13 cellular contexts compared by ENCODE assay signal in the genomic region with DNA sequence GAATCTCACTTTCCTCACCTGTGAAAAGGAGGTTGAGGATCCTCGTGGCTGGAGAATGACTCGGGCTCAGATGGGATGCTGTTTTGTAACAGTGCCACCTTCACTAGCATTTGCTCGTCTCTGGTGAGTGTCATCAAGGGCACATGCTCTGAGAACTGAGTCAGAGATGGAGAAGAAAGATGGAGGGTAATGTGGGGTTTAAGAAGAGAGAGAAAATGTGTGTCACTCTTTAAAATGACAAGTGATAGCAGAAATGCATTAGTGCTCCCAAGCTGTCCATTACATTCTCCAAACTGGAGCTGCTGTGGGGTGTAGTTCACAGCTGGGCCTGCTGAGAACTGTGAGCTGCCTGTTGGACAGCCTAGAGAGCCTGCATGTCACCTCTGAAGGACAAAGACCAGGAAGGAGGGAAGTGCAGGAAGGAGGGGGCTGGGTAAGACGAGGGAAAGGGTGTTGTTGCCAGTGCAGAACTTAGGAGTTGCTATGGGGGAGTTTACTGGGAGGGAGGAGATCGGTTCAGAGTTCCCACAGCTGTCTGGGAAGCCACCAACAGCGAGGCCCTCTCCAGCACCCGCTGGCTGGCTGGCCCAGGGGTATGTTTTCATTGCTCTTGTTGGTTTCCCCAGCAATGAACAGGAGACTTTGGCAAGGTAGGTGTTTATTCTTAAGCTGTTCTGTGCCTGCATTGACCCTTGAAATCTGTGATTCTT. TPM values are rescaled to one million over a fixed set of nuclear protein-coding genes. Genes with fewer than 3 reads are reported as not detected.
DNase-seq lines count a peak whose midpoint lies in the region; ATAC-seq, FAIRE-seq and TF ChIP-seq lines count a peak whose summit lies in the region.
"Had no signal": no experiment of that assay in that cellular context is flagged by ENCODE, and none has a peak within 500 bp of the region (broad histone marks: within the 10 kb centered on the region; RNA-seq: fewer than 3 reads in every experiment).

No MANE protein-coding gene starts in this region.

- no peaks in the 10 kb centered on the region for H3K9me3 Mint-ChIP-seq in activated T-cell treated with anti-CD3 and anti-CD28 coated beads, Interleukin-2, amount 50 U/mL, for 4 hours
- H3K9me3 Mint-ChIP-seq: stimulated activated naive CD8-positive, alpha-beta T cell treated with anti-CD3 and anti-CD28 coated beads, Interleukin-15, Interleukin-2, amounts not matched to agents 100 ng/mL and 50 ng/mL, for 24 hours had no signal

- no peaks in the 10 kb centered on the region for H3K36me3 Mint-ChIP-seq in activated T-cell treated with anti-CD3 and anti-CD28 coated beads, Interleukin-2, amount 50 U/mL, for 4 hours (ENCODE audit: insufficient read depth)

- H3K4me1 ChIP-seq in endothelial cell of umbilical vein (ENCODE audit: control insufficient read depth, extremely low read depth, insufficient read depth, low read length): peaks cover 10% of the 10 kb centered on the region
- peaks cover 0 to 17% of the 10 kb centered on the region in 2 donors for H3K4me1 ChIP-seq in thoracic aorta (ENCODE audit: control insufficient read depth in 1 of 2, low read depth in 2 of 2)
- no peaks in the 10 kb centered on the region for H3K4me1 ChIP-seq in MM.1S (ENCODE audit: low read length)

- H3K9me1 ChIP-seq in endothelial cell of umbilical vein (replicated peaks; ENCODE audit: control insufficient read depth, extremely low read depth, insufficient read depth, low read length): no peaks in the 10 kb centered on the region

- no peak for FAIRE-seq in endothelial cell of umbilical vein (lab: Jason Lieb, UNC)

- peaks cover 2 to 12% of the 10 kb centered on the region in 2 experiments for H3K36me3 ChIP-seq in endothelial cell of umbilical vein (ENCODE audit: control insufficient read depth in 2 of 2, extremely low read depth in 1 of 2, insufficient read depth in 2 of 2, low read length in 2 of 2)
- no peaks in the 10 kb centered on the region for H3K36me3 ChIP-seq in thoracic aorta
- no peaks in the 10 kb centered on the region for H3K36me3 ChIP-seq in MM.1S (replicated peaks; ENCODE audit: insufficient read depth, low read length)

- H3K4me3 ChIP-seq in endothelial cell of umbilical vein (replicated peaks in 1 of 3; ENCODE audit: insufficient read depth in 1 of 3, low read depth in 1 of 3, low read length in 3 of 3): no peak overlapping the region
- H3K4me3 ChIP-seq in thoracic aorta: no peak overlapping the region
- H3K4me3 ChIP-seq in MM.1S (ENCODE audit: low read length): no peak overlapping the region

- H3F3A ChIP-seq in MM.1S (ENCODE audit: insufficient read depth, low read length): no peaks in the 10 kb centered on the region

- ATAC-seq in activated T-cell treated with anti-CD3 and anti-CD28 coated beads, Interleukin-2, amount 50 U/mL, for 4 hours: peak; percentile 72 to 73
- ATAC-seq in thoracic aorta (ENCODE audit: insufficient number of reproducible peaks, low FRiP score, low read depth) (peak; percentile 28), GM21825 (IDR thresholded peaks at IDR 0.05; ENCODE audit: unreplicated experiment) (no peak)
- ATAC-seq: T-helper 17 cell had no signal

- intact Hi-C loops in endothelial cell of umbilical vein (cut with micrococcal nuclease): loop anchor here (1.0 kb wide), 1 partner anchor 19 kb away; no protein-coding TSS in a partner anchor

- no TSS peak for BruUV-seq in endothelial cell of umbilical vein (replicated peaks; lab: Mats Ljungman, UMichigan)

- H3K4me2 ChIP-seq in endothelial cell of umbilical vein (ENCODE audit: insufficient read depth, low read length) (no peak overlapping the region), MM.1S (ENCODE audit: low read depth, low read length) (no peak overlapping the region)

- DNase-seq in activated T-cell treated with anti-CD3 and anti-CD28 coated beads, Interleukin-2, amount 50 U/mL, for 4 hours: no peak
- DNase-seq in activated T-cell treated with anti-CD3 and anti-CD28 coated beads, Interleukin-2, amount 50 U/mL, for 1 hour: no peak
- DNase-seq in endothelial cell of umbilical vein (ENCODE audit: low read depth, low spot score): peak; percentile 55
- peak; percentile 83 for DNase-seq in medulla oblongata (ENCODE audit: extremely low spot score)
- no peak for DNase-seq in thoracic aorta (ENCODE audit: low spot score)
- no peak for DNase-seq in MM.1S
- no peak for DNase-seq in AG20443 (ENCODE audit: low spot score)
- DNase-seq: ACHN; central memory CD4-positive, alpha-beta T cell; NCI-H1048; T-helper 17 cell had no signal

- no peaks in the 10 kb centered on the region for H3K9me3 ChIP-seq in endothelial cell of umbilical vein (replicated peaks; ENCODE audit: control insufficient read depth, insufficient read depth, low read length)
- no peaks in the 10 kb centered on the region for H3K9me3 ChIP-seq in thoracic aorta
- H3K9me3 ChIP-seq in MM.1S (replicated peaks; ENCODE audit: insufficient read depth, low read length): no peaks in the 10 kb centered on the region

- H4K20me1 ChIP-seq in endothelial cell of umbilical vein (replicated peaks; ENCODE audit: control insufficient read depth, extremely low read depth, insufficient read depth, low read length): no peaks in the 10 kb centered on the region
- H4K20me1 ChIP-seq in MM.1S (ENCODE audit: insufficient read depth, low read length): no peaks in the 10 kb centered on the region

- H2AFZ ChIP-seq in endothelial cell of umbilical vein (ENCODE audit: low read depth, low read length) (no peak overlapping the region), MM.1S (ENCODE audit: low read length) (no peak overlapping the region)

- no peak overlapping the region for H3K27ac ChIP-seq in endothelial cell of umbilical vein (ENCODE audit: insufficient read depth, low read depth, low read length)
- H3K27ac ChIP-seq in thoracic aorta: peak overlapping the region; percentile 20 to 73
- no peak overlapping the region for H3K27ac ChIP-seq in MM.1S (ENCODE audit: low read length)

- H3K9me2 ChIP-seq in MM.1S (replicated peaks; ENCODE audit: insufficient read depth, low read length): no peaks in the 10 kb centered on the region

- no peaks in the 10 kb centered on the region for H3K4me1 Mint-ChIP-seq in activated T-cell treated with anti-CD3 and anti-CD28 coated beads, Interleukin-2, amount 50 U/mL, for 4 hours (ENCODE audit: low read depth)
- H3K4me1 Mint-ChIP-seq: T-helper 17 cell had no signal

- H3K4me3 Mint-ChIP-seq in activated T-cell treated with anti-CD3 and anti-CD28 coated beads, Interleukin-2, amount 50 U/mL, for 4 hours: no peak overlapping the region
- H3K4me3 Mint-ChIP-seq: stimulated activated naive CD8-positive, alpha-beta T cell treated with anti-CD3 and anti-CD28 coated beads, Interleukin-15, Interleukin-2, amounts not matched to agents 100 ng/mL and 50 ng/mL, for 24 hours; T-helper 17 cell had no signal

- H3K9ac ChIP-seq in endothelial cell of umbilical vein (replicated peaks; ENCODE audit: extremely low read depth, insufficient read depth, low read length) (no peak overlapping the region), MM.1S (ENCODE audit: low read length) (no peak overlapping the region)

- CTCF ChIA-PET in endothelial cell of umbilical vein (lab: Charles Lee): interaction anchor here (1.6 to 2.4 kb wide), 2 partner anchors 12 to 19 kb away, joined by 3 to 7 read pairs; partner anchors contain the start of gene GMPR

- POLR2A ChIA-PET in endothelial cell of umbilical vein (lab: Charles Lee): no interaction called here

- H3K27me3 ChIP-seq in endothelial cell of umbilical vein (ENCODE audit: control insufficient read depth in 2 of 2, insufficient read depth in 2 of 2, low read length in 2 of 2): no peaks in the 10 kb centered on the region
- no peaks in the 10 kb centered on the region for H3K27me3 ChIP-seq in thoracic aorta (replicated peaks; ENCODE audit: insufficient read depth)
- H3K27me3 ChIP-seq in MM.1S (replicated peaks; ENCODE audit: insufficient read depth, low read length): no peaks in the 10 kb centered on the region

- no peaks in the 10 kb centered on the region for H3K79me2 ChIP-seq in endothelial cell of umbilical vein (ENCODE audit: control insufficient read depth, insufficient read depth, low read length)
- H3K79me2 ChIP-seq in MM.1S (ENCODE audit: low read length): no peaks in the 10 kb centered on the region

- no peak for TF ChIP-seq POLR2A in endothelial cell of umbilical vein (IDR thresholded peaks at IDR 0.05; ENCODE audit: low read depth, low read length)

- dilution Hi-C loops in endothelial cell of umbilical vein (cut with MboI; ENCODE audit: extremely low pct_ligation_motif_present, low sequenced_read_pairs): no loop called here

- TF ChIP-seq CTCF in endothelial cell of umbilical vein (IDR thresholded peaks at IDR 0.05; ENCODE audit: extremely low read depth in 1 of 2, insufficient read depth in 1 of 2, low read depth in 1 of 2, low read length in 2 of 2): peak in 1 of 2 donors; percentile 6
- peak; percentile 16 for TF ChIP-seq CTCF in thoracic aorta (IDR thresholded peaks at IDR 0.05)
- TF ChIP-seq CTCF in MM.1S (IDR thresholded peaks at IDR 0.05; ENCODE audit: low read length): no peak

- peaks cover 5% of the 10 kb centered on the region for H3K27me3 Mint-ChIP-seq in activated T-cell treated with anti-CD3 and anti-CD28 coated beads, Interleukin-2, amount 50 U/mL, for 4 hours (ENCODE audit: low read depth)
- H3K27me3 Mint-ChIP-seq: stimulated activated naive CD8-positive, alpha-beta T cell treated with anti-CD3 and anti-CD28 coated beads, Interleukin-15, Interleukin-2, amounts not matched to agents 100 ng/mL and 50 ng/mL, for 24 hours had no signal

TF ChIP-seq in endothelial cell of umbilical vein, 7 proteins besides CTCF, POLR2A, EP300 and RAD21:
- TF ChIP-seq GATA2 (IDR thresholded peaks at IDR 0.05; ENCODE audit: insufficient read depth, insufficient read length, low read depth, low read length): no peak
- TF ChIP-seq MYC (IDR thresholded peaks at IDR 0.05; ENCODE audit: low read depth, low read length): no peak
- no peak for TF ChIP-seq EZH2 (IDR thresholded peaks at IDR 0.05; ENCODE audit: borderline replicate concordance, low read depth, low read length, severe bottlenecking)
- no peak for TF ChIP-seq POLR2AphosphoS5 (IDR thresholded peaks at IDR 0.05; ENCODE audit: insufficient read depth, low read depth, low read length)

RNA-seq across cellular contexts. Expression of gene GMPR, which starts 19.8 kb away (rescaled TPM):
- total RNA-seq in activated T-cell treated with anti-CD3 and anti-CD28 coated beads, Interleukin-2, amount 50 U/mL, for 4 hours: 1 to 10 TPM in 1 of 3 donors, under 1 TPM in 2; 0.38 to 1.2 (median 0.58) TPM
- total RNA-seq in endothelial cell of umbilical vein (36.3 and 43.2 TPM in 2 replicates), thoracic aorta (10 to 100 TPM; 17.0 to 62.1 TPM)
- 58.7 and 64.0 TPM in 2 replicates for polyA plus RNA-seq in endothelial cell of umbilical vein
- 57.6 and 61.4 TPM in 2 replicates for polyA plus RNA-seq in endothelial cell of umbilical vein (2011; cell fraction: cytosol; rRNA removed)
- 33.5 and 37.9 TPM in 2 replicates for polyA plus RNA-seq in endothelial cell of umbilical vein (2011; cell fraction: nucleus; rRNA removed)
- polyA plus RNA-seq in endothelial cell of umbilical vein (2012): 23.4 and 30.6 TPM in 2 replicates
- polyA minus RNA-seq in endothelial cell of umbilical vein: 52.9 and 54.1 TPM in 2 replicates
- not detected for polyA minus RNA-seq in endothelial cell of umbilical vein (2011; cell fraction: cytosol; rRNA and poly(A)+ RNA removed)
- 24.2 and 26.7 TPM in 2 replicates for polyA minus RNA-seq in endothelial cell of umbilical vein (2011; cell fraction: nucleus; rRNA and poly(A)+ RNA removed)

Comparison
In these comparisons a context has a peak if more than half of its experiments do, and no peak if none do; other contexts are left out.
1. DNase-seq: peak in endothelial cell of umbilical vein (single experiment) and medulla oblongata (single experiment); none in activated T-cell treated with anti-CD3 and anti-CD28 coated beads, Interleukin-2, amount 50 U/mL, for 4 hours (single experiment), activated T-cell treated with anti-CD3 and anti-CD28 coated beads, Interleukin-2, amount 50 U/mL, for 1 hour (single experiment), thoracic aorta (single experiment), MM.1S (single experiment) and AG20443 (single experiment).
2. H3K27ac ChIP-seq: peak in thoracic aorta (2 of 2); none in endothelial cell of umbilical vein (single experiment) and MM.1S (single experiment).
3. RNA of gene GMPR, which starts 19.8 kb away (total RNA-seq): 17.0 to 62.1 TPM in thoracic aorta and 36.3 to 43.2 TPM in endothelial cell of umbilical vein; 0.38 to 1.2 TPM in activated T-cell treated with anti-CD3 and anti-CD28 coated beads, Interleukin-2, amount 50 U/mL, for 4 hours; every median in the first group is over 4 times any median in the second.